In genomic region chr18:48931680-48932461, GRCh38 we compare ENCODE assay signal across 8 cellular contexts. TPM values are rescaled to one million over a fixed set of nuclear protein-coding genes. Genes with fewer than 3 reads are reported as not detected.
DNase-seq lines count a peak whose midpoint lies in the region; ATAC-seq and TF ChIP-seq lines count a peak whose summit lies in the region.

No MANE protein-coding gene starts in this region.

- H3K27me3 ChIP-seq in BLaER1 treated with 17β-estradiol and CSF1 and Interleukin-3, amounts not matched to agents 10 nM and 100 nM, result no peaks in the 10 kb centered on the region
- H3K27me3 ChIP-seq in hepatocyte, result no peaks in the 10 kb centered on the region

- peak overlapping the region in 9 of 10 experiments; percentile 1 to 60 (median 35); a peak in 15 of 20 replicates for H3K4me3 ChIP-seq in BLaER1 treated with 17β-estradiol and CSF1 and Interleukin-3, amounts not matched to agents 10 nM and 100 nM
- no peak overlapping the region for H3K4me3 ChIP-seq in hepatocyte

- no peaks in the 10 kb centered on the region for H3K9me3 ChIP-seq in BLaER1 treated with 17β-estradiol and CSF1 and Interleukin-3, amounts not matched to agents 10 nM and 100 nM (replicated peaks in 1 of 11)
- no peaks in the 10 kb centered on the region for H3K9me3 ChIP-seq in hepatocyte (ENCODE audit: low read depth)

- no peak overlapping the region for H2AFZ ChIP-seq in hepatocyte

- peaks cover 0 to 97% (median 82%) of the 10 kb centered on the region in 11 experiments; a peak in 16 of 22 replicates for H4K20me1 ChIP-seq in BLaER1 treated with 17β-estradiol and CSF1 and Interleukin-3, amounts not matched to agents 10 nM and 100 nM
- peaks cover 86% of the 10 kb centered on the region for H4K20me1 ChIP-seq in hepatocyte (ENCODE audit: insufficient read depth, poor library complexity, severe bottlenecking)

- no peak for TF ChIP-seq CTCF in hepatocyte (IDR thresholded peaks at IDR 0.05; ENCODE audit: poor library complexity)

- peak overlapping the region; percentile 13 to 82 (median 77); a peak in 21 of 22 replicates for H3K27ac ChIP-seq in BLaER1 treated with 17β-estradiol and CSF1 and Interleukin-3, amounts not matched to agents 10 nM and 100 nM
- H3K27ac ChIP-seq in hepatocyte (peak overlapping the region; percentile 94), temporal lobe (ENCODE audit: low read depth, low read length) (peak overlapping the region; percentile 74)

- H3K9ac ChIP-seq in BLaER1 treated with 17β-estradiol and CSF1 and Interleukin-3, amounts not matched to agents 10 nM and 100 nM, result peak overlapping the region; percentile 31 to 73 (median 70); a peak in 20 of 22 replicates

- H3K4me2 ChIP-seq in BLaER1 treated with 17β-estradiol and CSF1 and Interleukin-3, amounts not matched to agents 10 nM and 100 nM, result peak overlapping the region; percentile 80 to 99 (median 95)
- peak overlapping the region; percentile 72 for H3K4me2 ChIP-seq in hepatocyte

- no peaks in the 10 kb centered on the region for H3K9me2 ChIP-seq in hepatocyte (replicated peaks; ENCODE audit: insufficient read depth)

- 35% methylated on average over 11 of the region's 11 CpGs for WGBS in hepatocyte (ENCODE audit: low lambda C conversion rate, missing lambda C conversion rate)

- H3K79me2 ChIP-seq in hepatocyte, result peaks cover 94% of the 10 kb centered on the region

- no peak for ATAC-seq in GM21367 (IDR thresholded peaks at IDR 0.05; ENCODE audit: unreplicated experiment)
- no peak for ATAC-seq in GM19351 (IDR thresholded peaks at IDR 0.05; ENCODE audit: unreplicated experiment)

- peaks cover 98 to 100% (median 100%) of the 10 kb centered on the region in 10 experiments for H3K4me1 ChIP-seq in BLaER1 treated with 17β-estradiol and CSF1 and Interleukin-3, amounts not matched to agents 10 nM and 100 nM
- H3K4me1 ChIP-seq in hepatocyte (ENCODE audit: insufficient read depth), result peaks cover 93% of the 10 kb centered on the region

- H3K36me3 ChIP-seq in BLaER1 treated with 17β-estradiol and CSF1 and Interleukin-3, amounts not matched to agents 10 nM and 100 nM, result peaks cover 0 to 16% (median 0%) of the 10 kb centered on the region in 11 experiments; a peak in 3 of 22 replicates
- H3K36me3 ChIP-seq in hepatocyte (replicated peaks; ENCODE audit: insufficient read depth, low read depth), result no peaks in the 10 kb centered on the region

- DNase-seq in GOT3 (lab: John Stamatoyannopoulos, UW) (peak; percentile 2), hepatocyte (ENCODE audit: low spot score) (no peak), amniotic stem cell (lab: John Stamatoyannopoulos, UW) (no peak)
- DNase-seq in activated CD4-positive, alpha-beta T cell treated with anti-CD3 and anti-CD28 coated beads, Interleukin-2, amount 50 U/mL, for 1 hour, result peak; percentile 38

RNA-seq across cellular contexts. Expression of gene SMAD7, which starts 18.9 kb away (rescaled TPM):
- 66.2 and 71.1 TPM in 2 replicates for total RNA-seq in hepatocyte
- polyA plus RNA-seq in hepatocyte, result 61.5 and 65.4 TPM in 2 replicates
- 11.1 TPM for total RNA-seq in temporal lobe

Comparison
In these comparisons a context has a peak if more than half of its experiments do, and no peak if none do; other contexts are left out.
1. DNase-seq: peak in GOT3 (single experiment) and activated CD4-positive, alpha-beta T cell treated with anti-CD3 and anti-CD28 coated beads, Interleukin-2, amount 50 U/mL, for 1 hour (single experiment); none in hepatocyte (single experiment) and amniotic stem cell (single experiment).
2. Peak in every context shown above with its lines, with median percentiles within 50 percentile points of each other: H3K27ac ChIP-seq.